21 cellular contexts compared by ENCODE assay signal in the genomic region with DNA sequence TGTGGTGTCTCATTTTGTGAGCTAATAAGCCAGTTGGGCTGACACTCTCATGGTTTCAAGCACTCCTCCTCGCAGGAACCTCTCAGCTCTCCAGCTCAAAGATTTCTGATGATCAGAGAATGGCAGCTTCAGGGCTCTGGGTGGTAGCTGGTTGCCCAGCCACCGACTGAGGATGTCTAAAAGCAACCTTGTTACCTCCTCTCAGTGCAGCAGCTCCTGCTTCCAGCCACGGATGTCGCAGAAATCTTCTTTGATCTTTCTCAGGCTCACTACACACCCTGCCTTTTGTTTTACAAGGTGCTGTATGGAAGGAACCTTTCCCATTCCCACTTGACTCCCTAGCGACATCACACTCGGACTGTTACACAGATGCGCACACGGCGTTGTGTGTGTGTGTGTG.
"Had no signal": no experiment of that assay in that cellular context is flagged by ENCODE, and none has a peak within 500 bp of the region (broad histone marks: within the 10 kb centered on the region; RNA-seq: fewer than 3 reads in every experiment).

No MANE protein-coding gene starts in this region.

- H3K27ac Mint-ChIP-seq: activated CD4-positive, alpha-beta T cell treated with anti-CD3 and anti-CD28 coated beads for 36 hours; activated naive CD4-positive, alpha-beta T cell treated with anti-CD3 and anti-CD28 coated beads, Interleukin-2, amount 50 U/mL, for 72 hours; activated T-helper 1 cell treated with anti-CD3 and anti-CD28 coated beads, Interleukin-12 subunit alpha, Interleukin-12 subunit beta, Interleukin-2, Interleukin-4 antibody, amounts not matched to agents 30 ng/mL and 10 ng/mL and 1 ng/mL, durations not matched to agents 14 hours and 24 hours and 36 hours; stimulated activated naive CD8-positive, alpha-beta T cell treated with anti-CD3 and anti-CD28 coated beads, Interleukin-15, Interleukin-2, amounts not matched to agents 100 ng/mL and 50 ng/mL, for 24 hours; T-helper 2 cell treated with Interferon-gamma antibody and Interleukin-4, amounts not matched to agents 5 μg/mL and 100 μg/mL, for 36 hours; WTC11 had no signal

- H3K4me1 Mint-ChIP-seq: activated CD4-positive, alpha-beta T cell treated with anti-CD3 and anti-CD28 coated beads for 36 hours; WTC11 had no signal

- H3K27ac ChIP-seq: adrenal gland, left lung, psoas muscle, skin epidermis, suprapubic skin, upper lobe of left lung had no signal

- H3K9me3 Mint-ChIP-seq: activated T-helper 1 cell treated with anti-CD3 and anti-CD28 coated beads, Interleukin-12 subunit alpha, Interleukin-12 subunit beta, Interleukin-2, Interleukin-4 antibody, amounts not matched to agents 30 ng/mL and 10 ng/mL and 1 ng/mL, durations not matched to agents 14 hours and 24 hours and 36 hours; stimulated activated naive CD8-positive, alpha-beta T cell treated with anti-CD3 and anti-CD28 coated beads, Interleukin-15, Interleukin-2, amounts not matched to agents 100 ng/mL and 50 ng/mL, for 24 hours; T-helper 2 cell treated with Interferon-gamma antibody and Interleukin-4, amounts not matched to agents 5 μg/mL and 100 μg/mL, for 36 hours had no signal

- H3K4me3 Mint-ChIP-seq: activated CD4-positive, alpha-beta T cell treated with anti-CD3 and anti-CD28 coated beads for 36 hours; activated T-helper 1 cell treated with anti-CD3 and anti-CD28 coated beads, Interleukin-12 subunit alpha, Interleukin-12 subunit beta, Interleukin-2, Interleukin-4 antibody, amounts not matched to agents 30 ng/mL and 10 ng/mL and 1 ng/mL, durations not matched to agents 14 hours and 24 hours and 36 hours; stimulated activated naive CD8-positive, alpha-beta T cell treated with anti-CD3 and anti-CD28 coated beads, Interleukin-15, Interleukin-2, amounts not matched to agents 100 ng/mL and 50 ng/mL, for 24 hours; T-helper 2 cell treated with Interferon-gamma antibody and Interleukin-4, amounts not matched to agents 5 μg/mL and 100 μg/mL, for 36 hours; WTC11 had no signal

- H3K9me3 ChIP-seq: adrenal gland, left lung, psoas muscle, suprapubic skin, upper lobe of left lung had no signal

- H3K36me3 Mint-ChIP-seq: activated naive CD4-positive, alpha-beta T cell treated with anti-CD3 and anti-CD28 coated beads, Interleukin-2, amount 50 U/mL, for 72 hours had no signal

- H3K27me3 ChIP-seq: adrenal gland, suprapubic skin, upper lobe of left lung had no signal

- H3K36me3 ChIP-seq: adrenal gland, left lung, suprapubic skin, upper lobe of left lung had no signal

- ATAC-seq: activated CD4-positive, alpha-beta T cell treated with anti-CD3 and anti-CD28 coated beads for 36 hours; activated naive CD4-positive, alpha-beta T cell treated with anti-CD3 and anti-CD28 coated beads, Interleukin-2, amount 50 U/mL, for 72 hours; left lung; psoas muscle; right cardiac atrium; WTC11 had no signal

- H3K4me1 ChIP-seq: adrenal gland, left lung, psoas muscle, suprapubic skin, upper lobe of left lung had no signal

- H3K27me3 Mint-ChIP-seq: stimulated activated naive CD8-positive, alpha-beta T cell treated with anti-CD3 and anti-CD28 coated beads, Interleukin-15, Interleukin-2, amounts not matched to agents 100 ng/mL and 50 ng/mL, for 24 hours had no signal

- DNase-seq: activated CD4-positive, alpha-beta T cell treated with anti-CD3 and anti-CD28 coated beads for 36 hours; activated CD4-positive, alpha-beta T cell treated with anti-CD3 and anti-CD28 coated beads, Interleukin-2, amount 50 U/mL, for 48 hours; activated gamma-delta T cell treated with Interleukin-2 at 50 U/mL for 16 hours; activated T-cell treated with anti-CD3 and anti-CD28 coated beads for 4 hours; adrenal gland; foreskin melanocyte; glutamatergic neuron; islet precursor cell; left lung; psoas muscle; right cardiac atrium; stimulated activated CD4-positive, alpha-beta T cell treated with anti-CD3 and anti-CD28 coated beads, Interleukin-15, amount 100 ng/mL, for 24 hours; stimulated activated CD4-positive, alpha-beta T cell treated with anti-CD3 and anti-CD28 coated beads, Interleukin-2, amount 100 ng/mL, for 48 hours; upper lobe of left lung had no signal

- H3K4me3 ChIP-seq: adrenal gland, left lung, psoas muscle, skin epidermis, suprapubic skin, upper lobe of left lung had no signal
